ENCODE assay signal across 21 cellular contexts in the genomic region with DNA sequence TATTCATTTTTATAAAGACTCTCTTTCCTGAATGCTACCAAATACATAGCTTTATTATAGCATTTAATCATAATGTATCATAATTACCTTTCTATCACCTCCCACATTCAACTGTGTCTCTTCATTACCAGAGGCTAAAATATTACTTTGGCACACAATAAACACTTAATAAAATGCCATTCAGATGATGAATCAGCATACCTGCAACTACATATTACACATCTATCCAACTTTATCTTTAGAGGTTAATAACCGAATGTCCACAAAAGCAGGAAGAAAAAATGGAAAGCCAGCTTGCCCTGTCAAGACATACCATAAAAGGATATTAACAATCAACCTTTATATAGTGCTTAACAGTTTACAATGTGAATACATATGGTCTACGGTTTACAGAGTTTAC. TPM values are rescaled to one million over a fixed set of nuclear protein-coding genes. Genes with fewer than 3 reads are reported as not detected.
DNase-seq lines count a peak whose midpoint lies in the region; ATAC-seq, FAIRE-seq and TF ChIP-seq lines count a peak whose summit lies in the region.
"Had no signal": no experiment of that assay in that cellular context is flagged by ENCODE, and none has a peak within 500 bp of the region (broad histone marks: within the 10 kb centered on the region; RNA-seq: fewer than 3 reads in every experiment).

No MANE protein-coding gene starts in this region.

- no peak overlapping the region for H2BK120ac ChIP-seq in IMR-90 (ENCODE audit: low read depth, low read length)

- POLR2A ChIA-PET in IMR-90 (lab: Charles Lee; ENCODE audit: unreplicated experiment) = no interaction called here

- H2AK5ac ChIP-seq in IMR-90 (ENCODE audit: low read depth, low read length) = no peak overlapping the region

- H3K9ac ChIP-seq in IMR-90 (ENCODE audit: low read depth, low read length) (no peak overlapping the region), kidney (ENCODE audit: low read length in 2 of 2) (no peak overlapping the region)

- no peak for DNase-seq in IMR-90
- DNase-seq in body of pancreas = no peak
- no peak for DNase-seq in left lung
- DNase-seq in type B pancreatic cell (ENCODE audit: extremely low spot score, unreplicated experiment) = no peak
- DNase-seq in HAP-1 (ENCODE audit: low spot score in 2 of 2) = no peak
- DNase-seq in occipital lobe (lab: John Stamatoyannopoulos, UW) = no peak
- DNase-seq in kidney = no peak
- DNase-seq: activated CD4-positive, alpha-beta T cell treated with anti-CD3 and anti-CD28 coated beads for 36 hours; activated naive CD8-positive, alpha-beta T cell treated with anti-CD3 and anti-CD28 coated beads, Interleukin-2, amount 10 ng/mL, durations not matched to agents 7 days and 5 days; DMS79 treated with DMSO at 0.1 percent for 48 hours; NCI-H1105 treated with DMSO at 0.1 percent for 48 hours; NCI-H524; stimulated activated CD4-positive, alpha-beta T cell treated with anti-CD3 and anti-CD28 coated beads, Interleukin-2, amount 100 ng/mL, for 48 hours; stimulated activated naive CD8-positive, alpha-beta T cell treated with anti-CD3 and anti-CD28 coated beads, Interleukin-15, amount 100 ng/mL, for 72 hours; trophoblast cell had no signal

- no peaks in the 10 kb centered on the region for H3K9me3 Mint-ChIP-seq in type B pancreatic cell
- H3K9me3 Mint-ChIP-seq: activated naive CD8-positive, alpha-beta T cell treated with anti-CD3 and anti-CD28 coated beads, Interleukin-2, amount 10 ng/mL, durations not matched to agents 7 days and 5 days; stimulated activated naive CD8-positive, alpha-beta T cell treated with anti-CD3 and anti-CD28 coated beads, Interleukin-15, amount 100 ng/mL, for 72 hours had no signal

- H3K4me2 ChIP-seq in IMR-90 (ENCODE audit: low read depth, low read length) = no peak overlapping the region

- no peak overlapping the region for H2BK15ac ChIP-seq in IMR-90 (ENCODE audit: low read depth, low read length)

- CTCF ChIA-PET in IMR-90 (lab: Yijun Ruan, JAX) = interaction anchor here (0.6 kb wide), 1 partner anchor 42 kb away, joined by 3 read pairs; no protein-coding TSS in a partner anchor

- no peaks in the 10 kb centered on the region for H3K27me3 ChIP-seq in IMR-90 (ENCODE audit: control insufficient read depth, insufficient read depth, low read length)
- no peaks in the 10 kb centered on the region for H3K27me3 ChIP-seq in body of pancreas
- H3K27me3 ChIP-seq in left lung = no peaks in the 10 kb centered on the region
- no peaks in the 10 kb centered on the region for H3K27me3 ChIP-seq in HAP-1 (ENCODE audit: low read depth)

- H2BK20ac ChIP-seq in IMR-90 (ENCODE audit: low read depth, low read length) = no peak overlapping the region

- intact Hi-C loops in IMR-90 (cut with micrococcal nuclease) (loop anchor here (10.0 kb wide), 1 partner anchor 697 kb away; the partner anchor contains the start of gene RAB11FIP2), body of pancreas (cut with DNase I) (no loop called here), left lung (cut with DNase I) (no loop called here), kidney (cut with DNase I) (no loop called here)

- no CpG with 5 or more reads among the region's 2 CpGs for WGBS in IMR-90 (ENCODE audit: extremely low coverage in 2 of 2, insufficient read length in 1 of 2), 2 experiments
- 31 to 41% methylated on average over 2 of the region's 2 CpGs for WGBS in body of pancreas, 2 donors

- H3K4me3 ChIP-seq in IMR-90 (ENCODE audit: insufficient read depth, low read depth, low read length) = no peak overlapping the region
- H3K4me3 ChIP-seq in body of pancreas = no peak overlapping the region
- no peak overlapping the region for H3K4me3 ChIP-seq in left lung
- no peak overlapping the region for H3K4me3 ChIP-seq in HAP-1
- no peak overlapping the region for H3K4me3 ChIP-seq in kidney (ENCODE audit: low read length in 2 of 2)
- H3K4me3 ChIP-seq: skin epidermis had no signal

- H3K9me3 ChIP-seq in IMR-90 (ENCODE audit: control insufficient read depth, insufficient read depth, low read length) = no peaks in the 10 kb centered on the region
- no peaks in the 10 kb centered on the region for H3K9me3 ChIP-seq in body of pancreas
- no peaks in the 10 kb centered on the region for H3K9me3 ChIP-seq in left lung
- H3K9me3 ChIP-seq in HAP-1 = no peaks in the 10 kb centered on the region
- no peaks in the 10 kb centered on the region for H3K9me3 ChIP-seq in kidney (ENCODE audit: control insufficient read depth in 1 of 2, low read length in 2 of 2)

- no peak for TF ChIP-seq RAD21 in IMR-90 (IDR thresholded peaks at IDR 0.05; ENCODE audit: low read length)

- no TSS peak for BruUV-seq in IMR-90 (replicated peaks; lab: Mats Ljungman, UMichigan)

- H2AFZ ChIP-seq in IMR-90 (replicated peaks; ENCODE audit: low read length, poor library complexity) = no peak overlapping the region

- no peaks in the 10 kb centered on the region for H3K27me3 Mint-ChIP-seq in type B pancreatic cell
- H3K27me3 Mint-ChIP-seq: activated CD4-positive, alpha-beta T cell treated with anti-CD3 and anti-CD28 coated beads for 36 hours; activated naive CD8-positive, alpha-beta T cell treated with anti-CD3 and anti-CD28 coated beads, Interleukin-2, amount 10 ng/mL, durations not matched to agents 7 days and 5 days; brain; stimulated activated naive CD8-positive, alpha-beta T cell treated with anti-CD3 and anti-CD28 coated beads, Interleukin-15, amount 100 ng/mL, for 72 hours had no signal

- no peak for TF ChIP-seq CTCF in IMR-90 (conservative IDR thresholded peaks at IDR 0.05; ENCODE audit: low read depth, low read length)
- TF ChIP-seq CTCF in body of pancreas (IDR thresholded peaks at IDR 0.05) = no peak
- no peak for TF ChIP-seq CTCF in left lung (IDR thresholded peaks at IDR 0.05)
- no peak for TF ChIP-seq CTCF in type B pancreatic cell (conservative IDR thresholded peaks at IDR 0.05)
- no peak for TF ChIP-seq CTCF in kidney (IDR thresholded peaks at IDR 0.05; ENCODE audit: borderline replicate concordance, extremely low read depth, insufficient read depth)

- no peak overlapping the region for H2AK9ac ChIP-seq in IMR-90 (replicated peaks; ENCODE audit: low read depth, low read length, poor library complexity)

- in situ Hi-C loops in IMR-90 (cut with MboI; ENCODE audit: low sequenced_read_pairs) = loop anchor here (25.0 kb wide), 1 partner anchor 445 kb away; the partner anchor contains the start of gene PRDX3
- in situ Hi-C loops in HAP-1 (cut with MboI; ENCODE audit: low sequenced_read_pairs) = no loop called here

- H3K18ac ChIP-seq in IMR-90 (ENCODE audit: low read depth, low read length) = no peak overlapping the region

- peaks cover 46% of the 10 kb centered on the region for H4K20me1 ChIP-seq in IMR-90 (ENCODE audit: insufficient read depth, low read length)

- H3K4me1 ChIP-seq in IMR-90 (ENCODE audit: control insufficient read depth, insufficient read depth, low read length) (peaks cover 10% of the 10 kb centered on the region), body of pancreas (peaks cover 76% of the 10 kb centered on the region), left lung (peaks cover 11 to 72% of the 10 kb centered on the region in 2 donors), HAP-1 (peaks cover 16% of the 10 kb centered on the region), kidney (ENCODE audit: control insufficient read depth in 1 of 2, insufficient read depth in 1 of 2, low read depth in 1 of 2, low read length in 2 of 2) (peaks cover 0 to 11% of the 10 kb centered on the region in 2 donors)

- ATAC-seq in IMR-90 (ENCODE audit: low read depth) = peak; percentile 45
- peak; percentile 29 for ATAC-seq in body of pancreas
- peak; percentile 65 for ATAC-seq in left lung
- ATAC-seq: activated CD4-positive, alpha-beta T cell treated with anti-CD3 and anti-CD28 coated beads for 36 hours; Right ventricle myocardium inferior; stimulated activated naive CD8-positive, alpha-beta T cell treated with anti-CD3 and anti-CD28 coated beads, Interleukin-15, amount 100 ng/mL, for 72 hours had no signal

- TF ChIP-seq POLR2A in IMR-90 (IDR thresholded peaks at IDR 0.05; ENCODE audit: low read depth, low read length) (no peak), body of pancreas (IDR thresholded peaks at IDR 0.05) (no peak)

- H3K4ac ChIP-seq in IMR-90 (ENCODE audit: low read depth, low read length) = no peak overlapping the region

- peaks cover 19% of the 10 kb centered on the region for H3K36me3 Mint-ChIP-seq in type B pancreatic cell

- no peak overlapping the region for H4K91ac ChIP-seq in IMR-90 (ENCODE audit: insufficient read depth, low read depth, low read length)

- no peak overlapping the region for H4K5ac ChIP-seq in IMR-90 (ENCODE audit: low read depth, low read length)

- peaks cover 4 to 52% of the 10 kb centered on the region in 2 experiments; a peak in 3 of 4 replicates for H3K79me1 ChIP-seq in IMR-90 (ENCODE audit: low read depth in 1 of 2, low read length in 2 of 2)

- no peak overlapping the region for H3K14ac ChIP-seq in IMR-90 (replicated peaks; ENCODE audit: low read depth, low read length)

- no peak overlapping the region for H2BK5ac ChIP-seq in IMR-90 (ENCODE audit: low read depth, low read length, poor library complexity, severe bottlenecking)

- no peak overlapping the region for H4K8ac ChIP-seq in IMR-90 (ENCODE audit: low read depth in 2 of 2, low read length in 2 of 2)

- no peak overlapping the region for H3K4me3 Mint-ChIP-seq in type B pancreatic cell
- H3K4me3 Mint-ChIP-seq: activated CD4-positive, alpha-beta T cell treated with anti-CD3 and anti-CD28 coated beads for 36 hours; activated naive CD8-positive, alpha-beta T cell treated with anti-CD3 and anti-CD28 coated beads, Interleukin-2, amount 10 ng/mL, durations not matched to agents 7 days and 5 days; nephron; stimulated activated naive CD8-positive, alpha-beta T cell treated with anti-CD3 and anti-CD28 coated beads, Interleukin-15, amount 100 ng/mL, for 72 hours had no signal

- no peak overlapping the region for H3K23ac ChIP-seq in IMR-90 (ENCODE audit: low read depth, low read length)

- H3K4me1 Mint-ChIP-seq in type B pancreatic cell (ENCODE audit: unreplicated experiment) = peaks cover 41% of the 10 kb centered on the region

- dilution Hi-C loops in IMR-90 (cut with HindIII; ENCODE audit: low sequenced_read_pairs, unreplicated experiment) = no loop called here

- H3K36me3 ChIP-seq in IMR-90 (ENCODE audit: control insufficient read depth, insufficient read depth, low read length) (no peaks in the 10 kb centered on the region), body of pancreas (replicated peaks in 1 of 2; ENCODE audit: insufficient read depth in 1 of 2, low read depth in 2 of 2) (no peaks in the 10 kb centered on the region), left lung (no peaks in the 10 kb centered on the region), HAP-1 (replicated peaks) (no peaks in the 10 kb centered on the region), kidney (ENCODE audit: control insufficient read depth in 1 of 2, insufficient read depth in 2 of 2, low read length in 2 of 2) (no peaks in the 10 kb centered on the region)

- no peak overlapping the region for H3K56ac ChIP-seq in IMR-90 (ENCODE audit: extremely low read depth, insufficient read depth, low read length)

- peaks cover 2% of the 10 kb centered on the region; the same call in 1 of the 2 replicates for H3K9me1 ChIP-seq in IMR-90 (ENCODE audit: insufficient read depth, low read length)

- no peak for FAIRE-seq in kidney (lab: Jason Lieb, UNC)
- FAIRE-seq: endothelial cell of umbilical vein, H1 had no signal

- peak overlapping the region; percentile 4 for H3K27ac Mint-ChIP-seq in type B pancreatic cell
- H3K27ac Mint-ChIP-seq: activated CD4-positive, alpha-beta T cell treated with anti-CD3 and anti-CD28 coated beads for 36 hours; activated naive CD8-positive, alpha-beta T cell treated with anti-CD3 and anti-CD28 coated beads, Interleukin-2, amount 10 ng/mL, durations not matched to agents 7 days and 5 days had no signal

- no peak overlapping the region for H3K27ac ChIP-seq in IMR-90 (ENCODE audit: insufficient read depth, low read length)
- H3K27ac ChIP-seq in body of pancreas = peak overlapping the region in 1 of 4 donors; percentile 23
- no peak overlapping the region for H3K27ac ChIP-seq in left lung
- no peak overlapping the region for H3K27ac ChIP-seq in kidney (ENCODE audit: low read depth in 2 of 2, low read length in 2 of 2)

RNA-seq across cellular contexts. Expression of gene CACUL1, which starts 12.8 kb away (rescaled TPM):
- 23.5 and 24.7 TPM in 2 replicates for total RNA-seq in IMR-90 (2012; rRNA removed)
- polyA plus RNA-seq in IMR-90 (2012; rRNA removed) = 4.3 and 5.3 TPM in 2 replicates
- 1.9 and 2.2 TPM in 2 replicates for polyA plus RNA-seq in IMR-90 (2012; cell fraction: cytosol; rRNA removed)
- 1.4 and 10.5 TPM in 2 replicates for polyA plus RNA-seq in IMR-90 (2012; cell fraction: nucleus; rRNA removed; ENCODE audit: low replicate concordance)
- total RNA-seq in body of pancreas = 10 to 100 TPM; 12.9 to 16.1 TPM
- total RNA-seq in left lung = 10 to 100 TPM; 35.1 to 38.2 TPM
- 42.9 and 50.8 TPM in 2 replicates for total RNA-seq in type B pancreatic cell (ENCODE audit: low replicate concordance)
- total RNA-seq in occipital lobe = 42.4 TPM
- total RNA-seq in kidney = 39.3 TPM
- polyA plus RNA-seq in kidney (ENCODE audit: insufficient read depth, low read depth, low replicate concordance) = 5.3 TPM
